13 cellular contexts compared by ENCODE assay signal in genomic region chr4:152697284-152698011, GRCh38. TPM values are rescaled to one million over a fixed set of nuclear protein-coding genes. Genes with fewer than 3 reads are reported as not detected.
DNase-seq lines count a peak whose midpoint lies in the region; ATAC-seq, FAIRE-seq and TF ChIP-seq lines count a peak whose summit lies in the region.
"Had no signal": no experiment of that assay in that cellular context is flagged by ENCODE, and none has a peak within 500 bp of the region (broad histone marks: within the 10 kb centered on the region; RNA-seq: fewer than 3 reads in every experiment).

No MANE protein-coding gene starts in this region.

- TF ChIP-seq POLR2A in H1 (IDR thresholded peaks at IDR 0.05; ENCODE audit: control extremely low read depth in 1 of 2, low read depth in 2 of 2, low read length in 2 of 2), result no peak

- H3K4me2 ChIP-seq in H1 (ENCODE audit: insufficient read depth in 1 of 2, low read depth in 2 of 2, low read length in 2 of 2), result no peak overlapping the region

- H2AFZ ChIP-seq in H1 (ENCODE audit: low read length), result no peak overlapping the region

- H4K5ac ChIP-seq in H1 (ENCODE audit: insufficient read length, low read depth, low read length), result no peak overlapping the region

- H3K18ac ChIP-seq in H1 (ENCODE audit: extremely low read depth, low read length), result no peak overlapping the region

- no peak overlapping the region for H2BK15ac ChIP-seq in H1 (ENCODE audit: low read length)

- H3K23ac ChIP-seq in H1 (ENCODE audit: insufficient read length), result no peak overlapping the region

- no peak overlapping the region for H2BK5ac ChIP-seq in H1 (ENCODE audit: low read depth, low read length)

- H3K79me1 ChIP-seq in H1 (ENCODE audit: low read depth, low read length), result no peaks in the 10 kb centered on the region

- no peaks in the 10 kb centered on the region for H3K23me2 ChIP-seq in H1 (ENCODE audit: low read depth, low read length)

- no peak overlapping the region for H3K27ac ChIP-seq in H1 (ENCODE audit: low read depth, low read length)

- no peaks in the 10 kb centered on the region for H3K27me3 ChIP-seq in H1 (replicated peaks in 1 of 4; ENCODE audit: control insufficient read depth in 3 of 4, extremely low read depth in 1 of 4, insufficient read depth in 3 of 4, low read length in 3 of 4)

- TF ChIP-seq RAD21 in H1 (IDR thresholded peaks at IDR 0.05 in 1 of 2, conservative IDR thresholded peaks at IDR 0.05 in 1 of 2; ENCODE audit: low read depth in 2 of 2, low read length in 2 of 2), result no peak

- peak overlapping the region; percentile 40 for H3K4me3 Mint-ChIP-seq in Calu3 (ENCODE audit: low read depth, unreplicated experiment)
- H3K4me3 Mint-ChIP-seq: activated naive CD4-positive, alpha-beta T cell treated with anti-CD3 and anti-CD28 coated beads, Interleukin-2, amount 50 U/mL, for 24 hours; CD8-positive, alpha-beta T cell had no signal

- intact Hi-C loops in Calu3 (cut with micrococcal nuclease; ENCODE audit: unreplicated experiment), result no loop called here

- ATAC-seq in GM21515 (IDR thresholded peaks at IDR 0.05; ENCODE audit: unreplicated experiment) (peak; percentile 2), HG03378 (IDR thresholded peaks at IDR 0.05; ENCODE audit: unreplicated experiment) (peak; percentile 36)

- H2BK12ac ChIP-seq in H1 (ENCODE audit: low read depth, low read length), result no peak overlapping the region

- H3K36me3 Mint-ChIP-seq in Calu3 (ENCODE audit: insufficient read depth, unreplicated experiment), result no peaks in the 10 kb centered on the region
- H3K36me3 Mint-ChIP-seq: activated naive CD4-positive, alpha-beta T cell treated with anti-CD3 and anti-CD28 coated beads, Interleukin-2, amount 50 U/mL, for 24 hours; CD8-positive, alpha-beta T cell had no signal

- peaks cover 7 to 12% (median 11%) of the 10 kb centered on the region in 4 experiments; a peak in 6 of 7 replicates for H3K4me1 ChIP-seq in H1 (replicated peaks in 1 of 4; ENCODE audit: control insufficient read depth in 3 of 4, insufficient read depth in 4 of 4, low read length in 3 of 4)

- H3K56ac ChIP-seq in H1 (replicated peaks; ENCODE audit: insufficient read length, low read depth, low read length), result no peak overlapping the region

- H3K14ac ChIP-seq in H1 (ENCODE audit: insufficient read length), result no peak overlapping the region

- TF ChIP-seq EP300 in H1 (IDR thresholded peaks at IDR 0.05; ENCODE audit: borderline replicate concordance in 1 of 2, low read depth in 2 of 2, low read length in 2 of 2), result no peak

- no peak overlapping the region for H3K4ac ChIP-seq in H1 (replicated peaks; ENCODE audit: insufficient read length, low read depth, low read length)

- TSS peak; percentile 88 for BruUV-seq in Calu3 (replicated peaks; lab: Mats Ljungman, UMichigan)

- H4K20me1 ChIP-seq in H1 (replicated peaks in 1 of 2; ENCODE audit: control insufficient read depth in 1 of 2, insufficient read depth in 2 of 2, low read length in 2 of 2), result no peaks in the 10 kb centered on the region

- H2BK20ac ChIP-seq in H1 (ENCODE audit: low read length), result no peak overlapping the region

- peaks cover 18% of the 10 kb centered on the region for H3K4me1 Mint-ChIP-seq in Calu3 (ENCODE audit: low read depth, unreplicated experiment)
- H3K4me1 Mint-ChIP-seq: activated naive CD4-positive, alpha-beta T cell treated with anti-CD3 and anti-CD28 coated beads, Interleukin-2, amount 50 U/mL, for 24 hours had no signal

- peak overlapping the region; percentile 91 for H3K27ac Mint-ChIP-seq in Calu3 (ENCODE audit: unreplicated experiment)
- H3K27ac Mint-ChIP-seq: activated naive CD4-positive, alpha-beta T cell treated with anti-CD3 and anti-CD28 coated beads, Interleukin-2, amount 50 U/mL, for 24 hours; progenitor cell of endocrine pancreas had no signal

- no peaks in the 10 kb centered on the region for H3K79me2 ChIP-seq in H1 (ENCODE audit: control insufficient read depth in 1 of 2, insufficient read depth in 2 of 2, low read length in 2 of 2)

- DNase-seq in Calu3, result peak; percentile 21
- no peak for DNase-seq in H1 (ENCODE audit: low read depth in 1 of 2, low spot score in 2 of 2)
- no peak for DNase-seq in NCI-H128 (lab: John Stamatoyannopoulos, UW; ENCODE audit: unreplicated experiment)
- no peak for DNase-seq in NCI-H1092 treated with DMSO at 0.1 percent for 48 hours (lab: John Stamatoyannopoulos, UW)
- no peak for DNase-seq in stimulated activated CD4-positive, alpha-beta T cell treated with anti-CD3 and anti-CD28 coated beads, Interleukin-12 subunit alpha, Interleukin-12 subunit beta, amount 100 ng/mL, for 4 hours
- no peak for DNase-seq in NK-92 treated with Interleukin-12 subunit alpha and Interleukin-12 subunit beta, amount 100 ng/mL, for 24 hours (lab: John Stamatoyannopoulos, UW)

- TF ChIP-seq CTCF in Calu3 (IDR thresholded peaks at IDR 0.05; ENCODE audit: unreplicated experiment) (no peak), H1 (IDR thresholded peaks at IDR 0.05; ENCODE audit: control extremely low read depth in 1 of 3, insufficient read depth in 1 of 3, low read depth in 1 of 3, low read length in 3 of 3) (no peak)

- no peak overlapping the region for H3K4me3 ChIP-seq in H1 (ENCODE audit: extremely low read depth in 1 of 4, insufficient read depth in 2 of 4, low read depth in 3 of 4, low read length in 4 of 4)

- no peaks in the 10 kb centered on the region for H3K9me3 ChIP-seq in H1 (ENCODE audit: insufficient read depth in 2 of 2, low read depth in 1 of 2, low read length in 1 of 2)

- H3K27me3 Mint-ChIP-seq in Calu3 (ENCODE audit: unreplicated experiment), result no peaks in the 10 kb centered on the region

- no peak overlapping the region for H4K8ac ChIP-seq in H1 (ENCODE audit: extremely low read depth, insufficient read depth, low read length)

- no peak overlapping the region for H3K9ac ChIP-seq in H1 (replicated peaks in 1 of 4; ENCODE audit: extremely low read depth in 1 of 4, low read depth in 3 of 4, low read length in 3 of 4)

- H3K9me3 Mint-ChIP-seq in Calu3 (ENCODE audit: low read depth, unreplicated experiment), result peaks cover 3% of the 10 kb centered on the region
- H3K9me3 Mint-ChIP-seq: activated naive CD4-positive, alpha-beta T cell treated with anti-CD3 and anti-CD28 coated beads, Interleukin-2, amount 50 U/mL, for 24 hours; CD8-positive, alpha-beta T cell had no signal

- H2AK5ac ChIP-seq in H1 (ENCODE audit: low read depth, low read length), result no peak overlapping the region

- no peak for FAIRE-seq in H1 (lab: Jason Lieb, UNC)
- FAIRE-seq: endometrium, islet of Langerhans had no signal

- no peak overlapping the region for H4K91ac ChIP-seq in H1 (replicated peaks; ENCODE audit: insufficient read length, low read length)

- H2BK120ac ChIP-seq in H1 (replicated peaks; ENCODE audit: low read depth, low read length), result peak overlapping the region; percentile 30

- CTCF ChIA-PET in Calu3 (lab: Charles Lee), result no interaction called here
- CTCF ChIA-PET in H1 (lab: Charles Lee; ENCODE audit: partially characterized antibody), result interaction anchor here (0.6 kb wide), 1 partner anchor 86 kb away, joined by 3 read pairs; no protein-coding TSS in a partner anchor

- 81% methylated on average over 3 of the region's 3 CpGs; no CpG with 5 or more reads in 1 of the 2 experiments for WGBS in H1 (ENCODE audit: extremely low coverage in 1 of 2, insufficient coverage in 1 of 2, insufficient read length in 1 of 2, insufficient replicate concordance in 2 of 2, low coverage in 1 of 2, low lambda C conversion rate in 2 of 2, missing lambda C conversion rate in 1 of 2), 2 experiments

- H3K36me3 ChIP-seq in H1 (ENCODE audit: control insufficient read depth in 2 of 4, insufficient read depth in 4 of 4, low read length in 3 of 4), result no peaks in the 10 kb centered on the region; a peak in 1 of 8 replicates

- POLR2A ChIA-PET in H1 (lab: Charles Lee; ENCODE audit: partially characterized antibody), result no interaction called here

TF ChIP-seq in H1, 55 proteins besides CTCF, POLR2A, EP300 and RAD21:
- TF ChIP-seq SAP30 (IDR thresholded peaks at IDR 0.05; ENCODE audit: insufficient read depth, insufficient replicate concordance, low read length), result no peak
- no peak for TF ChIP-seq SP1 (IDR thresholded peaks at IDR 0.05; ENCODE audit: low read depth, low read length)
- no peak for TF ChIP-seq TAF7 (optimal IDR thresholded peaks at IDR 0.05; ENCODE audit: borderline replicate concordance, low read depth, low read length)
- no peak for TF ChIP-seq TCF12 (IDR thresholded peaks at IDR 0.05; ENCODE audit: low read depth, low read length)

RNA-seq across cellular contexts. Expression of gene TMEM154, which starts 17.7 kb away (rescaled TPM):
- 23.3 and 26.4 TPM in 2 replicates for total RNA-seq in Calu3 (2022)
- total RNA-seq in H1 (2021; fragmentation: NEBNext Ultra II Directional; extraction: Animal tissue kit (Norgen Biotek cat#: 25700)), result 1.2 and 1.5 TPM in 2 replicates
- 0.22 and 0.33 TPM in 2 replicates for polyA plus RNA-seq in H1 (2011; rRNA removed)
- 0.27 TPM for polyA plus RNA-seq in H1 (2011; cell fraction: cytosol; rRNA removed)
- 0.31 TPM for polyA plus RNA-seq in H1 (2011; cell fraction: nucleus; rRNA removed)
- 0.18 to 0.99 TPM (median 0.69 TPM) in 4 replicates for polyA plus RNA-seq in H1 (2012, experiment 1 of 2)
- polyA plus RNA-seq in H1 (2012, experiment 2 of 2), result 0.03 TPM
- 1.1 TPM for polyA plus RNA-seq in H1 (2013, experiment 1 of 2)
- 1.9 TPM for polyA plus RNA-seq in H1 (2013, experiment 2 of 2)
- 0.85 and 1.0 TPM in 2 replicates for polyA minus RNA-seq in H1 (2011; rRNA and poly(A)+ RNA removed)
- polyA minus RNA-seq in H1 (2011; cell fraction: cytosol; rRNA and poly(A)+ RNA removed), result not detected
- polyA minus RNA-seq in H1 (2011; cell fraction: nucleus; rRNA and poly(A)+ RNA removed), result 1.9 TPM
